ENCODE assay signal across 18 cellular contexts in the genomic region with DNA sequence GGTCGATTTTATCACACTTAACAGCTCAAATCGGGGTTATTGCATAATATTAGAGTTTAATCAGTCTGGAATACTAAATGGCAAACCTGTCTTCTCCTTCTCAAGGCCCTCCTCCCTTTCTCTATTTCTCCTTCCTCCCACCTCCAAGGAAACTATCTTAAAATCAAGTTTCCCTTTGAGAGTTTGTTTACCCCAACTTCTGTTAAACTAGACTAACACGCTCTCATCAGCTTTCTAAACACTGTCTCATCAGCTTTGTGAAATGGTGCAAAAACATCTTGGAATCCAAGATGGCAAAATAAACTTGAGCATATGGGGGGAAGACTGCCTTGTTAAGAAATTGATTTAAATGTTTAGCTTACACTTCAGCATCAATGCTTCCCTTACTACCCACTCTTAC. TPM values are rescaled to one million over a fixed set of nuclear protein-coding genes. Genes with fewer than 3 reads are reported as not detected.
DNase-seq lines count a peak whose midpoint lies in the region; ATAC-seq and TF ChIP-seq lines count a peak whose summit lies in the region.
"Had no signal": no experiment of that assay in that cellular context is flagged by ENCODE, and none has a peak within 500 bp of the region (broad histone marks: within the 10 kb centered on the region; RNA-seq: fewer than 3 reads in every experiment).

No MANE protein-coding gene starts in this region.

- H3K27ac ChIP-seq in OCI-LY7 (ENCODE audit: low read depth, low read length, poor library complexity, severe bottlenecking) (no peak overlapping the region), iPS-18a (ENCODE audit: low read length) (no peak overlapping the region), temporal lobe (ENCODE audit: low read depth, low read length) (peak overlapping the region; percentile 86)
- H3K27ac ChIP-seq: RWPE1, SJSA1 had no signal

- H3K27ac Mint-ChIP-seq in brain, result peak overlapping the region in 4 of 5 experiments; percentile 92 to 98 (median 98)
- H3K27ac Mint-ChIP-seq: CD8-positive, alpha-beta T cell had no signal

- H3K36me3 ChIP-seq in OCI-LY7 (ENCODE audit: insufficient read depth, low read length) (no peaks in the 10 kb centered on the region), iPS-18a (ENCODE audit: control insufficient read depth, low read depth, low read length) (peaks cover 7% of the 10 kb centered on the region)

- H3K4me2 ChIP-seq in OCI-LY7 (ENCODE audit: low read length), result 0 out of 2 replicates have a peak overlapping the region, but pooled peaks have one; percentile 2

- peak overlapping the region in 3 of 5 experiments; percentile 86 to 87 (median 87) for H3K4me3 Mint-ChIP-seq in brain
- H3K4me3 Mint-ChIP-seq: CD8-positive, alpha-beta T cell had no signal

- BruUV-seq in OCI-LY7 (replicated peaks; lab: Mats Ljungman, UMichigan), result no TSS peak

- H3K4me3 ChIP-seq in OCI-LY7 (ENCODE audit: low read depth, low read length, poor library complexity, severe bottlenecking) (no peak overlapping the region), iPS-18a (ENCODE audit: low read length) (peak overlapping the region; percentile 0)
- H3K4me3 ChIP-seq: SJSA1 had no signal

- no peaks in the 10 kb centered on the region for H3K9me2 ChIP-seq in OCI-LY7 (ENCODE audit: insufficient read depth, low read length)

- ATAC-seq in GM21576 (IDR thresholded peaks at IDR 0.05; ENCODE audit: unreplicated experiment), result no peak
- ATAC-seq: CD8-positive, alpha-beta T cell; HepG2 had no signal

- peaks cover 0 to 6% (median 0%) of the 10 kb centered on the region in 5 experiments for H3K9me3 Mint-ChIP-seq in brain

- DNase-seq in OCI-LY7 (ENCODE audit: low spot score) (no peak), posterior cingulate gyrus (no peak)
- no peak for DNase-seq in effector CD4-positive, alpha-beta T cell
- DNase-seq: CD8-positive, alpha-beta T cell; DND-41; GDM1; Karpas-422; NCI-H1417 treated with DMSO at 0.1 percent for 48 hours; NCI-H2029; NCI-H524 treated with DMSO at 0.1 percent for 48 hours had no signal

- no peak overlapping the region for H2AFZ ChIP-seq in OCI-LY7 (ENCODE audit: low read length)

- POLR2A ChIA-PET in OCI-LY7 (lab: Charles Lee), result interaction anchor here (0.5 to 1.4 kb wide), 6 partner anchors 9 to 785 kb away, joined by 3 to 9 read pairs (median 3); no protein-coding TSS in a partner anchor

- peaks cover 29% of the 10 kb centered on the region; the same call in 1 of the 2 replicates for H3K79me2 ChIP-seq in OCI-LY7 (ENCODE audit: insufficient read depth, low read depth, low read length)

- CTCF ChIA-PET in OCI-LY7 (lab: Charles Lee; ENCODE audit: unreplicated experiment), result no interaction called here

- H4K20me1 ChIP-seq in OCI-LY7 (ENCODE audit: insufficient read depth, low read length), result no peaks in the 10 kb centered on the region

- H3K36me3 Mint-ChIP-seq in brain, result no peaks in the 10 kb centered on the region
- H3K36me3 Mint-ChIP-seq: CD8-positive, alpha-beta T cell had no signal

- TF ChIP-seq CTCF in OCI-LY7 (conservative IDR thresholded peaks at IDR 0.05; ENCODE audit: low read length) (no peak), brain (conservative IDR thresholded peaks at IDR 0.05) (no peak)

- H3K27me3 Mint-ChIP-seq in brain, result peaks cover 66% of the 10 kb centered on the region

- peaks cover 18% of the 10 kb centered on the region for H3K27me3 ChIP-seq in iPS-18a (ENCODE audit: control insufficient read depth, insufficient read depth, low read length)
- H3K27me3 ChIP-seq: SJSA1 had no signal

- H3K9ac ChIP-seq in iPS-18a (ENCODE audit: low read length), result no peak overlapping the region

- H3K9me3 ChIP-seq in OCI-LY7 (ENCODE audit: low read length) (no peaks in the 10 kb centered on the region), iPS-18a (ENCODE audit: control insufficient read depth, low read depth, low read length) (no peaks in the 10 kb centered on the region)
- H3K9me3 ChIP-seq: SJSA1 had no signal

- intact Hi-C loops in OCI-LY7 (cut with micrococcal nuclease; ENCODE audit: unreplicated experiment), result no loop called here
- intact Hi-C loops in posterior cingulate gyrus (cut with DNase I), result no loop called here

- H3K4me1 ChIP-seq in OCI-LY7 (ENCODE audit: insufficient read depth, low read length, poor library complexity, severe bottlenecking) (peaks cover 48% of the 10 kb centered on the region), iPS-18a (ENCODE audit: control insufficient read depth, low read depth, low read length) (peaks cover 85% of the 10 kb centered on the region)

- H3K4me1 Mint-ChIP-seq in brain, result peaks cover 86% of the 10 kb centered on the region

RNA-seq across cellular contexts. Expression of a gene that starts 9.6 kb away (rescaled TPM):
- total RNA-seq in OCI-LY7 (2014; rRNA removed; shearing (Covaris generic)), result 33.5 and 36.3 TPM in 2 replicates
- total RNA-seq in OCI-LY7 (2022), result 11.3 and 11.5 TPM in 2 replicates
- 120 TPM for polyA plus RNA-seq in brain (ENCODE audit: insufficient read depth, low read depth, low replicate concordance)
- total RNA-seq in temporal lobe, result 72.0 TPM
- total RNA-seq: CD8-positive, alpha-beta T cell; HepG2 had no signal
- polyA plus RNA-seq: BJ, HepG2 had no signal
